4 cellular contexts compared by ENCODE assay signal in genomic region chr6:80205404-80205803, GRCh38.
"Had no signal": no experiment of that assay in that cellular context is flagged by ENCODE, and none has a peak within 500 bp of the region (broad histone marks: within the 10 kb centered on the region; RNA-seq: fewer than 3 reads in every experiment).

No MANE protein-coding gene starts in this region.

- DNase-seq: H9, HCEC 1CT, IMR-90 had no signal

- H3K4me3 ChIP-seq: GM23338 had no signal

- H3K4me2 ChIP-seq: GM23338 had no signal

- H2AFZ ChIP-seq: GM23338 had no signal

- ATAC-seq: GM23338 had no signal
